8 cellular contexts compared by ENCODE assay signal in the genomic region with DNA sequence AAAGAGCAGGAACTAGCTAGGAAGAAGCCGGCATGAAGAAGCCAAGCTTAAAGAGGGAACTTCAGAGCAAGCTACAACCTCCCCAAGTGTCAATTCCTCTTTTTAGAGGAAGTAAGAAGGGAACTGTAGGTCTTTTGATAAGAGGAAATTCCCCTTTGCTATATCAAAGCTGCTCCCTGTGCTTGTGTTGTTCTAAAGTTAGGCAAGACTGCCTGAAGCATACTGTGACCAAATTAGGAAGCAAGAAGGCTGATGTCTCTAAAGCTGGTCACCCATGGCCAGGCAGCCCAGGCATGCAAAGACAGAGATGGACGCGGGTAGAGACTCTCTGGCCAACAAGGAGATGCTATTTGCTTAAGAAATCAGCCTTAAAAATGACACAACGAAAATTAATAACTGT.
DNase-seq lines count a peak whose midpoint lies in the region; ATAC-seq and TF ChIP-seq lines count a peak whose summit lies in the region.

No MANE protein-coding gene starts in this region.

- no peak for TF ChIP-seq EP300 in esophagus muscularis mucosa (IDR thresholded peaks at IDR 0.05)

- 35% methylated on average over 4 of the region's 4 CpGs for WGBS in esophagus muscularis mucosa

- peak overlapping the region; percentile 48 to 62 (median 59) for H3K4me3 ChIP-seq in esophagus muscularis mucosa

- H3K27me3 ChIP-seq in esophagus muscularis mucosa: no peaks in the 10 kb centered on the region

- in situ Hi-C loops in SK-MEL-5 (cut with HindIII; ENCODE audit: low pct_unique_long_range_greater_than_20kb, low sequenced_read_pairs): no loop called here

- no peaks in the 10 kb centered on the region for H3K27me3 Mint-ChIP-seq in activated T-cell treated with anti-CD3 and anti-CD28 coated beads, Interleukin-2, amount 50 U/mL, for 4 hours (ENCODE audit: low read depth)
- no peaks in the 10 kb centered on the region for H3K27me3 Mint-ChIP-seq in osteocyte (ENCODE audit: unreplicated experiment)

- H3K36me3 ChIP-seq in esophagus muscularis mucosa: no peaks in the 10 kb centered on the region

- no peak for TF ChIP-seq CTCF in esophagus muscularis mucosa (IDR thresholded peaks at IDR 0.05)
- no peak for TF ChIP-seq CTCF in osteocyte (IDR thresholded peaks at IDR 0.05)

- intact Hi-C loops in esophagus muscularis mucosa (cut with DNase I): no loop called here

- H3K4me1 ChIP-seq in esophagus muscularis mucosa: peaks cover 93 to 100% (median 100%) of the 10 kb centered on the region in 4 donors

- peaks cover 19% of the 10 kb centered on the region for H3K36me3 Mint-ChIP-seq in activated T-cell treated with anti-CD3 and anti-CD28 coated beads, Interleukin-2, amount 50 U/mL, for 4 hours (ENCODE audit: insufficient read depth)
- H3K36me3 Mint-ChIP-seq in osteocyte (ENCODE audit: unreplicated experiment): peaks cover 5% of the 10 kb centered on the region

- H3K9me3 Mint-ChIP-seq in activated T-cell treated with anti-CD3 and anti-CD28 coated beads, Interleukin-2, amount 50 U/mL, for 4 hours: no peaks in the 10 kb centered on the region
- no peaks in the 10 kb centered on the region for H3K9me3 Mint-ChIP-seq in osteocyte (ENCODE audit: unreplicated experiment)

- TF ChIP-seq POLR2A in esophagus muscularis mucosa (IDR thresholded peaks at IDR 0.05; ENCODE audit: low read depth): no peak

- no peak for ATAC-seq in activated T-cell treated with anti-CD3 and anti-CD28 coated beads, Interleukin-2, amount 50 U/mL, for 4 hours
- ATAC-seq in HG02970 (IDR thresholded peaks at IDR 0.05; ENCODE audit: low FRiP score, unreplicated experiment): peak; percentile 44

- DNase-seq in activated T-cell treated with anti-CD3 and anti-CD28 coated beads, Interleukin-2, amount 50 U/mL, for 4 hours: no peak
- DNase-seq in activated T-cell treated with anti-CD3 and anti-CD28 coated beads for 4 hours (no peak), SK-MEL-5 (ENCODE audit: low read depth, low spot score) (peak; percentile 92), esophagus muscularis mucosa (ENCODE audit: extremely low spot score) (no peak), osteocyte (ENCODE audit: extremely low spot score, unreplicated experiment) (no peak), NK-92 (lab: John Stamatoyannopoulos, UW; ENCODE audit: unreplicated experiment) (no peak), NCI-H748 treated with DMSO at 0.1 percent for 48 hours (lab: John Stamatoyannopoulos, UW) (no peak)

- peak overlapping the region; percentile 86 for H3K4me3 Mint-ChIP-seq in activated T-cell treated with anti-CD3 and anti-CD28 coated beads, Interleukin-2, amount 50 U/mL, for 4 hours
- peak overlapping the region; percentile 68 for H3K4me3 Mint-ChIP-seq in osteocyte (ENCODE audit: unreplicated experiment)

- no peaks in the 10 kb centered on the region for H3K9me3 ChIP-seq in esophagus muscularis mucosa

- peaks cover 98% of the 10 kb centered on the region for H3K4me1 Mint-ChIP-seq in activated T-cell treated with anti-CD3 and anti-CD28 coated beads, Interleukin-2, amount 50 U/mL, for 4 hours (ENCODE audit: low read depth)
- peaks cover 96% of the 10 kb centered on the region for H3K4me1 Mint-ChIP-seq in osteocyte (ENCODE audit: unreplicated experiment)

- peak overlapping the region; percentile 99 for H3K27ac Mint-ChIP-seq in osteocyte (ENCODE audit: unreplicated experiment)

- H3K27ac ChIP-seq in esophagus muscularis mucosa (replicated peaks in 1 of 4): peak overlapping the region; percentile 91 to 96 (median 92)
